ENCODE assay signal across 1 cellular context in genomic region chr2:226223704-226224103, GRCh38.
TF ChIP-seq lines count a peak whose summit lies in the region.

No MANE protein-coding gene starts in this region.

TF ChIP-seq in HepG2, 621 proteins besides CTCF, POLR2A, EP300 and RAD21 (continued from another document):
- TF ChIP-seq USF2 (IDR thresholded peaks at IDR 0.05; ENCODE audit: low read depth, low read length) (no peak), USF2 (CRISPR knock-in tag; IDR thresholded peaks at IDR 0.05; ENCODE audit: borderline replicate concordance) (no peak)
